Comparison of ENCODE assay signal across 1 cellular context in the genomic region with DNA sequence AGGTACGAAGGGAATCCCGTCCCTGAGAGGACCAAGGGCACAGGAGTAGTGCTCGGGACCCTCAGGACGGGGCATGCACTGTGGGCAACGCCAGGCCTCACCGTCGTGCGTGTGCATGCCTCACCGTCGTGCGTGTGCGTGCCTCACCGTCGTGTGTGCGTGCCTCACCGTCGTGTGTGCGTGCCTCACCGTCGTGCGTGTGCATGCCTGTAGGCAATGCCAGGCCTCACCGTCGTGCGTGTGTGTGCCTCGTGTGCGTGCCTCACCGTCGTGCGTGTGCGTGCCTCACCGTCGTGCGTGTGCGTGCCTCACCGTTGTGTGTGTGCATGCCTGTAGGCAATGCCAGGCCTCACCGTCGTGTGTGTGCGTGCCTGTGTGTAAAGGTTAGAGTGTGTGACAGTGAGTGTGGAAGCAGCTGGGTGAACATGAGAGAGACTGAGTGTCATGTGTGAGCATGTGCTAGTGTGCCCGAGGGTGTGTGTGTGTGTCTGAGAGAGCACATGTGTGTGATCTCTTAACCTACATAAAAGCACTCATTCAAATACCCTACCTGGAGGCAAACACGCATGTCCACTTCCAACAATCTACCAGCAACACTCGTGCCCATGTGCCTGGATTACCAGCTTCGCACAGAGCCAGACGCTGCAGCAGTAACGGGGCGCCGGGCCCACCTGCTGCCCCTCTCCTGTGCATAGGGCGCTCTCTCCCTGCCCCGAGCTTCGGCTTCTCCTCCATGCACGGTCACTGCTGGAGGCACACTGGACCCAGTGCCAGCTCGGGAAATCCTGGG.
TF ChIP-seq lines count a peak whose summit lies in the region.

No MANE protein-coding gene starts in this region.

TF ChIP-seq in HepG2, 621 proteins besides CTCF, POLR2A, EP300 and RAD21 (continued from another document):
- no peak for TF ChIP-seq TAF1 (CRISPR knock-in tag; IDR thresholded peaks at IDR 0.05)
- TF ChIP-seq AGO2 (optimal IDR thresholded peaks at IDR 0.05; ENCODE audit: low read depth, low read length): peak; percentile 33
- TF ChIP-seq, protein P1, sequence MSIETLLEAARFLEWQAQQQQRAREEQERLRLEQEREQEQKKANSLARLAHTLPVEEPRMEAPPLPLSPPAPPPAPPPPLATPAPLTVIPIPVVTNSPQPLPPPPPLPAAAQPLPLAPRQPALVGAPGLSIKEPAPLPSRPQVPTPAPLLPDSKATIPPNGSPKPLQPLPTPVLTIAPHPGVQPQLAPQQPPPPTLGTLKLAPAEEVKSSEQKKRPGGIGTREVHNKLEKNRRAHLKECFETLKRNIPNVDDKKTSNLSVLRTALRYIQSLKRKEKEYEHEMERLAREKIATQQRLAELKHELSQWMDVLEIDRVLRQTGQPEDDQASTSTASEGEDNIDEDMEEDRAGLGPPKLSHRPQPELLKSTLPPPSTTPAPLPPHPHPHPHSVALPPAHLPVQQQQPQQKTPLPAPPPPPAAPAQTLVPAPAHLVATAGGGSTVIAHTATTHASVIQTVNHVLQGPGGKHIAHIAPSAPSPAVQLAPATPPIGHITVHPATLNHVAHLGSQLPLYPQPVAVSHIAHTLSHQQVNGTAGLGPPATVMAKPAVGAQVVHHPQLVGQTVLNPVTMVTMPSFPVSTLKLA (IDR thresholded peaks at IDR 0.05): 0 out of 2 replicates have a peak, but pooled peaks have one; percentile 18
- TF ChIP-seq, protein P2, sequence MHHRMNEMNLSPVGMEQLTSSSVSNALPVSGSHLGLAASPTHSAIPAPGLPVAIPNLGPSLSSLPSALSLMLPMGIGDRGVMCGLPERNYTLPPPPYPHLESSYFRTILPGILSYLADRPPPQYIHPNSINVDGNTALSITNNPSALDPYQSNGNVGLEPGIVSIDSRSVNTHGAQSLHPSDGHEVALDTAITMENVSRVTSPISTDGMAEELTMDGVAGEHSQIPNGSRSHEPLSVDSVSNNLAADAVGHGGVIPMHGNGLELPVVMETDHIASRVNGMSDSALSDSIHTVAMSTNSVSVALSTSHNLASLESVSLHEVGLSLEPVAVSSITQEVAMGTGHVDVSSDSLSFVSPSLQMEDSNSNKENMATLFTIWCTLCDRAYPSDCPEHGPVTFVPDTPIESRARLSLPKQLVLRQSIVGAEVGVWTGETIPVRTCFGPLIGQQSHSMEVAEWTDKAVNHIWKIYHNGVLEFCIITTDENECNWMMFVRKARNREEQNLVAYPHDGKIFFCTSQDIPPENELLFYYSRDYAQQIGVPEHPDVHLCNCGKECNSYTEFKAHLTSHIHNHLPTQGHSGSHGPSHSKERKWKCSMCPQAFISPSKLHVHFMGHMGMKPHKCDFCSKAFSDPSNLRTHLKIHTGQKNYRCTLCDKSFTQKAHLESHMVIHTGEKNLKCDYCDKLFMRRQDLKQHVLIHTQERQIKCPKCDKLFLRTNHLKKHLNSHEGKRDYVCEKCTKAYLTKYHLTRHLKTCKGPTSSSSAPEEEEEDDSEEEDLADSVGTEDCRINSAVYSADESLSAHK (CRISPR knock-in tag; IDR thresholded peaks at IDR 0.05; ENCODE audit: borderline replicate concordance): no peak
- 0 out of 2 replicates have a peak, but pooled peaks have one; percentile 27 for TF ChIP-seq HNRNPL (IDR thresholded peaks at IDR 0.05; ENCODE audit: low read depth, low read length)
